22 cellular contexts compared by ENCODE assay signal in genomic region chr12:115335048-115335447, GRCh38.
"Had no signal": no experiment of that assay in that cellular context is flagged by ENCODE, and none has a peak within 500 bp of the region (broad histone marks: within the 10 kb centered on the region; RNA-seq: fewer than 3 reads in every experiment).

No MANE protein-coding gene starts in this region.

- H3K27me3 ChIP-seq: ascending aorta, brain microvascular endothelial cell, pancreas, spleen, testis had no signal

- DNase-seq: activated CD4-positive, alpha-beta T cell treated with anti-CD3 and anti-CD28 coated beads for 36 hours; activated CD4-positive, CD25-positive, alpha-beta regulatory T cell; activated CD8-positive, alpha-beta memory T cell treated with anti-CD3 and anti-CD28 coated beads, Interleukin-2, amount 10 ng/mL, durations not matched to agents 7 days and 5 days; activated CD8-positive, alpha-beta T cell treated with anti-CD3 and anti-CD28 coated beads, Interleukin-2, amount 10 ng/mL, durations not matched to agents 7 days and 5 days; activated naive CD4-positive, alpha-beta T cell; activated T-cell treated with anti-CD3 and anti-CD28 coated beads, Interleukin-2, amount 50 U/mL, for 48 hours; brain microvascular endothelial cell; caudate nucleus; cortex of kidney; mucosa of descending colon; pancreas; retina; spleen; stimulated activated naive CD4-positive, alpha-beta T cell; testis; trophoblast cell had no signal

- H3K9me3 ChIP-seq: ascending aorta, mucosa of descending colon, pancreas, prostate gland, spleen, testis had no signal

- H3K4me3 ChIP-seq: ascending aorta, lung, mucosa of descending colon, pancreas, prostate gland, spleen, testis had no signal

- FAIRE-seq: endothelial cell of umbilical vein, frontal cortex, pancreas, urothelium cell line had no signal

- H3K36me3 ChIP-seq: ascending aorta, brain microvascular endothelial cell, pancreas, prostate gland, spleen had no signal

- H3K4me1 ChIP-seq: pancreas, prostate gland, spleen, testis had no signal

- H3K27ac ChIP-seq: ascending aorta, brain microvascular endothelial cell, pancreas, prostate gland, spleen, testis had no signal

- ATAC-seq: activated CD4-positive, alpha-beta T cell treated with anti-CD3 and anti-CD28 coated beads for 36 hours; activated CD8-positive, alpha-beta memory T cell treated with anti-CD3 and anti-CD28 coated beads, Interleukin-2, amount 10 ng/mL, durations not matched to agents 7 days and 5 days; activated CD8-positive, alpha-beta T cell treated with anti-CD3 and anti-CD28 coated beads, Interleukin-2, amount 10 ng/mL, durations not matched to agents 7 days and 5 days had no signal
